8 cellular contexts compared by ENCODE assay signal in genomic region chr16:19361587-19361986, GRCh38. TPM values are rescaled to one million over a fixed set of nuclear protein-coding genes. Genes with fewer than 3 reads are reported as not detected.
"Had no signal": no experiment of that assay in that cellular context is flagged by ENCODE, and none has a peak within 500 bp of the region (broad histone marks: within the 10 kb centered on the region; RNA-seq: fewer than 3 reads in every experiment).

No MANE protein-coding gene starts in this region.

- H3K4me3 ChIP-seq: GM23338, K562 had no signal

- H3K27ac Mint-ChIP-seq: GM23338, H9 had no signal

- ATAC-seq: GM23338, K562 had no signal

- FAIRE-seq: H1, H54, HTR-8/SVneo, K562 had no signal

- H3K4me1 Mint-ChIP-seq: GM23338, H9 had no signal

- DNase-seq: H9, HCEC 1CT, IMR-90 had no signal

- H3K9me3 Mint-ChIP-seq: GM23338 had no signal

- H3K4me3 Mint-ChIP-seq: GM23338, H9 had no signal

RNA-seq across cellular contexts. Expression of gene TMC5, which starts 56.1 kb away (rescaled TPM):
- total RNA-seq: IMR-90 had no signal
